In the genomic region with DNA sequence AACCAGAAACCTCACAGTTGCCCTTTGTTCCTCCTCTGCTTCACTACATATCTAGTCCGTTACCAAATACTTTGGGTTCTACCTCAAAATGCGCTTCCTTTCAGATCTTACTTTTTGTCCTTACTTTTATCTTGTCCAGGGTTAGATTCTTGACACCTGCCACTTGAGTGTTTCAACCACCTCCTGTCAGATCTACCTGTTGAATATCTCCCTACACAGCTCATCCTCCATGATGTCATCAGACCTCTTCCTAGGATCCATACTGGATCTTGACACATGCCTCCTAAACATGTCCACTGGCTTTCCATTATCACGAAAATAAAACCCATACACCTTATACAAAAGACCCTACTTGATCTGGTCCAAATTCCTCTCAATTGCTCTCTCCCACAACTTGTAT, we compare ENCODE assay signal across 29 cellular contexts.
"Had no signal": no experiment of that assay in that cellular context is flagged by ENCODE, and none has a peak within 500 bp of the region (broad histone marks: within the 10 kb centered on the region; RNA-seq: fewer than 3 reads in every experiment).

No MANE protein-coding gene starts in this region.

- ATAC-seq: stimulated activated effector memory CD8-positive, alpha-beta T cell treated with anti-CD3 and anti-CD28 coated beads, Interleukin-12 subunit alpha, Interleukin-12 subunit beta, amount 100 ng/mL, for 72 hours; stimulated activated memory B cell treated with anti-CD40 and anti-IgM and Interleukin-4, amounts not matched to agents 10 μg/mL and 1 μg/mL and 100 μg/mL, for 72 hours; stimulated activated naive B cell treated with anti-CD40 and anti-IgM and Interleukin-4, amounts not matched to agents 10 μg/mL and 1 μg/mL and 100 μg/mL, for 72 hours; stimulated activated naive CD8-positive, alpha-beta T cell treated with anti-CD3 and anti-CD28 coated beads, Interleukin-15, amount 100 ng/mL, for 72 hours; stimulated activated naive CD8-positive, alpha-beta T cell treated with anti-CD3 and anti-CD28 coated beads, Interleukin-15, Interleukin-2, amounts not matched to agents 100 U/mL and 50 U/mL, for 24 hours; upper lobe of right lung had no signal

- FAIRE-seq: urothelium cell line had no signal

- DNase-seq: stimulated activated CD4-positive, alpha-beta T cell treated with anti-CD3 and anti-CD28 coated beads, Interleukin-2, amount 100 ng/mL, for 48 hours; stimulated activated CD4-positive, alpha-beta T cell treated with anti-CD3 and anti-CD28 coated beads, Interleukin-4, amount 100 ng/mL, for 1 hour; stimulated activated CD4-positive, alpha-beta T cell treated with anti-CD3 and anti-CD28 coated beads, Interleukin-4, amount 100 ng/mL, for 24 hours; stimulated activated CD4-positive, alpha-beta T cell treated with anti-CD3 and anti-CD28 coated beads, Interleukin-4, amount 100 ng/mL, for 4 hours; stimulated activated CD8-positive, alpha-beta memory T cell treated with anti-CD3 and anti-CD28 coated beads, Interleukin-4, amount 100 ng/mL, for 48 hours; stimulated activated naive B cell treated with anti-CD40 and anti-IgM and Interleukin-4, amounts not matched to agents 10 μg/mL and 1 μg/mL and 100 μg/mL, for 72 hours; stimulated activated naive CD4-positive, alpha-beta T cell; stimulated activated naive CD4-positive, alpha-beta T cell treated with Interleukin-2 at 50 U/mL for 16 hours; stimulated activated naive CD8-positive, alpha-beta T cell treated with anti-CD3 and anti-CD28 coated beads, Interleukin-15, amount 100 ng/mL, for 72 hours; stimulated activated naive CD8-positive, alpha-beta T cell treated with anti-CD3 and anti-CD28 coated beads, Interleukin-15, Interleukin-2, amounts not matched to agents 100 U/mL and 50 U/mL, for 24 hours; stomach; substantia nigra; testis; thyroid gland; tibial artery; transverse colon; trophoblast cell; upper lobe of left lung; upper lobe of right lung; uterus had no signal

- H3K4me3 Mint-ChIP-seq: stimulated activated effector memory CD8-positive, alpha-beta T cell treated with anti-CD3 and anti-CD28 coated beads, Interleukin-12 subunit alpha, Interleukin-12 subunit beta, amount 100 ng/mL, for 72 hours; stimulated activated memory B cell treated with anti-CD40 and anti-IgM and Interleukin-4, amounts not matched to agents 10 μg/mL and 1 μg/mL and 100 μg/mL, for 72 hours; stimulated activated naive B cell treated with anti-CD40 and anti-IgM and Interleukin-4, amounts not matched to agents 10 μg/mL and 1 μg/mL and 100 μg/mL, for 72 hours; stimulated activated naive CD8-positive, alpha-beta T cell treated with anti-CD3 and anti-CD28 coated beads, Interleukin-15, amount 100 ng/mL, for 72 hours; stimulated activated naive CD8-positive, alpha-beta T cell treated with anti-CD3 and anti-CD28 coated beads, Interleukin-15, Interleukin-2, amounts not matched to agents 100 ng/mL and 50 ng/mL, for 24 hours; type B pancreatic cell had no signal

- H3K4me1 ChIP-seq: stomach, suprapubic skin, testis, thyroid gland, tibial artery, tibial nerve, transverse colon, upper lobe of left lung, upper lobe of right lung, uterus, vagina had no signal

- H3K27ac Mint-ChIP-seq: stimulated activated effector memory CD8-positive, alpha-beta T cell treated with anti-CD3 and anti-CD28 coated beads, Interleukin-12 subunit alpha, Interleukin-12 subunit beta, amount 100 ng/mL, for 72 hours; stimulated activated memory B cell treated with anti-CD40 and anti-IgM and Interleukin-4, amounts not matched to agents 10 μg/mL and 1 μg/mL and 100 μg/mL, for 72 hours; stimulated activated naive B cell treated with anti-CD40 and anti-IgM and Interleukin-4, amounts not matched to agents 10 μg/mL and 1 μg/mL and 100 μg/mL, for 72 hours; stimulated activated naive CD8-positive, alpha-beta T cell treated with anti-CD3 and anti-CD28 coated beads, Interleukin-15, amount 100 ng/mL, for 72 hours; stimulated activated naive CD8-positive, alpha-beta T cell treated with anti-CD3 and anti-CD28 coated beads, Interleukin-15, Interleukin-2, amounts not matched to agents 100 ng/mL and 50 ng/mL, for 24 hours; type B pancreatic cell had no signal

- H3K9me3 Mint-ChIP-seq: stimulated activated effector memory CD8-positive, alpha-beta T cell treated with anti-CD3 and anti-CD28 coated beads, Interleukin-12 subunit alpha, Interleukin-12 subunit beta, amount 100 ng/mL, for 72 hours; stimulated activated memory B cell treated with anti-CD40 and anti-IgM and Interleukin-4, amounts not matched to agents 10 μg/mL and 1 μg/mL and 100 μg/mL, for 72 hours; stimulated activated naive B cell treated with anti-CD40 and anti-IgM and Interleukin-4, amounts not matched to agents 10 μg/mL and 1 μg/mL and 100 μg/mL, for 72 hours; type B pancreatic cell had no signal

- H3K27ac ChIP-seq: stomach, suprapubic skin, testis, thoracic aorta, thyroid gland, tibial artery, tibial nerve, transverse colon, upper lobe of left lung, upper lobe of right lung, uterus, vagina had no signal

- H3K9me3 ChIP-seq: stomach, suprapubic skin, testis, thoracic aorta, thyroid gland, tibial artery, tibial nerve, transverse colon, upper lobe of left lung, upper lobe of right lung, uterus, vagina had no signal

- H3K36me3 ChIP-seq: stomach, suprapubic skin, thoracic aorta, thyroid gland, tibial artery, tibial nerve, transverse colon, upper lobe of left lung, upper lobe of right lung, uterus, vagina had no signal

- H3K4me1 Mint-ChIP-seq: stimulated activated effector memory CD8-positive, alpha-beta T cell treated with anti-CD3 and anti-CD28 coated beads, Interleukin-12 subunit alpha, Interleukin-12 subunit beta, amount 100 ng/mL, for 72 hours; stimulated activated memory B cell treated with anti-CD40 and anti-IgM and Interleukin-4, amounts not matched to agents 10 μg/mL and 1 μg/mL and 100 μg/mL, for 72 hours; stimulated activated naive B cell treated with anti-CD40 and anti-IgM and Interleukin-4, amounts not matched to agents 10 μg/mL and 1 μg/mL and 100 μg/mL, for 72 hours had no signal

- H3K36me3 Mint-ChIP-seq: stimulated activated effector memory CD8-positive, alpha-beta T cell treated with anti-CD3 and anti-CD28 coated beads, Interleukin-12 subunit alpha, Interleukin-12 subunit beta, amount 100 ng/mL, for 72 hours; stimulated activated memory B cell treated with anti-CD40 and anti-IgM and Interleukin-4, amounts not matched to agents 10 μg/mL and 1 μg/mL and 100 μg/mL, for 72 hours; stimulated activated naive B cell treated with anti-CD40 and anti-IgM and Interleukin-4, amounts not matched to agents 10 μg/mL and 1 μg/mL and 100 μg/mL, for 72 hours; type B pancreatic cell had no signal

- H3K27me3 Mint-ChIP-seq: type B pancreatic cell had no signal

- H3K4me3 ChIP-seq: stomach, suprapubic skin, testis, thoracic aorta, thyroid gland, tibial artery, tibial nerve, transverse colon, upper lobe of left lung, upper lobe of right lung, uterus, vagina had no signal

- H3K27me3 ChIP-seq: stomach, suprapubic skin, testis, thyroid gland, tibial artery, tibial nerve, transverse colon, upper lobe of left lung, uterus, vagina had no signal
